Comparison of ENCODE assay signal across 27 cellular contexts in genomic region chr14:95601650-95602049, GRCh38.
"Had no signal": no experiment of that assay in that cellular context is flagged by ENCODE, and none has a peak within 500 bp of the region (broad histone marks: within the 10 kb centered on the region; RNA-seq: fewer than 3 reads in every experiment).

No MANE protein-coding gene starts in this region.

- H3K9me3 Mint-ChIP-seq: activated B cell treated with CpG ODN at 0.5 μM for 24 hours; activated CD4-positive, alpha-beta T cell treated with anti-CD3 and anti-CD28 coated beads, Interleukin-2, amount 10 ng/mL, durations not matched to agents 24 days and 14 days; activated naive CD4-positive, alpha-beta T cell treated with anti-CD3 and anti-CD28 coated beads, Interleukin-2, amount 50 U/mL, for 72 hours; activated naive CD8-positive, alpha-beta T cell treated with anti-CD3 and anti-CD28 coated beads, Interleukin-2, amount 50 U/mL, for 24 hours; activated T-cell treated with anti-CD3 and anti-CD28 coated beads, Interleukin-2, amount 50 U/mL, for 24 hours; activated T-helper 1 cell treated with anti-CD3 and anti-CD28 coated beads, Interleukin-12 subunit alpha, Interleukin-12 subunit beta, Interleukin-2, Interleukin-4 antibody, amounts not matched to agents 30 ng/mL and 10 ng/mL and 1 ng/mL, durations not matched to agents 14 hours and 24 hours and 36 hours had no signal

- DNase-seq: activated B cell treated with CpG ODN at 0.5 μM for 24 hours; activated CD4-positive, alpha-beta T cell treated with anti-CD3 and anti-CD28 coated beads for 1 hour; activated CD4-positive, alpha-beta T cell treated with anti-CD3 and anti-CD28 coated beads, Interleukin-2, amount 10 ng/mL, durations not matched to agents 24 days and 14 days; activated CD4-positive, alpha-beta T cell treated with anti-CD3 and anti-CD28 coated beads, Interleukin-2, amount 50 U/mL, for 48 hours; activated CD8-positive, alpha-beta memory T cell treated with anti-CD3 and anti-CD28 coated beads, Interleukin-2, amount 10 ng/mL, durations not matched to agents 7 days and 5 days; activated effector memory CD4-positive, alpha-beta T cell treated with anti-CD3 and anti-CD28 coated beads, Interleukin-2, amount 50 U/mL, for 16 hours; activated naive CD4-positive, alpha-beta T cell treated with Interleukin-2 at 50 U/mL for 16 hours; activated naive CD8-positive, alpha-beta T cell treated with anti-CD3 and anti-CD28 coated beads, Interleukin-2, amount 50 U/mL, for 24 hours; activated T-cell treated with anti-CD3 and anti-CD28 coated beads, Interleukin-2, amount 50 U/mL, for 24 hours; amniotic stem cell; body of pancreas; central memory CD4-positive, alpha-beta T cell; NCI-H1048; NCI-H1694; NCI-H2029 treated with DMSO at 0.1 percent for 48 hours; NCI-H226; NCI-H526; NCI-H82; SHP77; T-helper 17 cell; T-helper 9 cell had no signal

- H3K4me1 ChIP-seq: ascending aorta, body of pancreas, SJSA1 had no signal

- H3K27ac ChIP-seq: ascending aorta, body of pancreas, coronary artery, SJSA1 had no signal

- H3K9me3 ChIP-seq: ascending aorta, body of pancreas, SJSA1 had no signal

- H3K27me3 ChIP-seq: ascending aorta, body of pancreas had no signal

- H3K4me3 Mint-ChIP-seq: activated B cell treated with CpG ODN at 0.5 μM for 24 hours; activated CD4-positive, alpha-beta T cell treated with anti-CD3 and anti-CD28 coated beads, Interleukin-2, amount 10 ng/mL, durations not matched to agents 24 days and 14 days; activated CD8-positive, alpha-beta memory T cell treated with anti-CD3 and anti-CD28 coated beads, Interleukin-2, amount 10 ng/mL, durations not matched to agents 7 days and 5 days; activated naive CD8-positive, alpha-beta T cell treated with anti-CD3 and anti-CD28 coated beads, Interleukin-2, amount 50 U/mL, for 24 hours; activated T-cell treated with anti-CD3 and anti-CD28 coated beads, Interleukin-2, amount 50 U/mL, for 24 hours; activated T-helper 1 cell treated with anti-CD3 and anti-CD28 coated beads, Interleukin-12 subunit alpha, Interleukin-12 subunit beta, Interleukin-2, Interleukin-4 antibody, amounts not matched to agents 30 ng/mL and 10 ng/mL and 1 ng/mL, durations not matched to agents 14 hours and 24 hours and 36 hours; T-helper 17 cell had no signal

- H3K36me3 ChIP-seq: ascending aorta, SJSA1 had no signal

- H3K27ac Mint-ChIP-seq: activated B cell treated with CpG ODN at 0.5 μM for 24 hours; activated CD4-positive, alpha-beta T cell treated with anti-CD3 and anti-CD28 coated beads, Interleukin-2, amount 10 ng/mL, durations not matched to agents 24 days and 14 days; activated CD8-positive, alpha-beta memory T cell treated with anti-CD3 and anti-CD28 coated beads, Interleukin-2, amount 10 ng/mL, durations not matched to agents 7 days and 5 days; activated naive CD4-positive, alpha-beta T cell treated with anti-CD3 and anti-CD28 coated beads, Interleukin-2, amount 50 U/mL, for 72 hours; activated naive CD8-positive, alpha-beta T cell treated with anti-CD3 and anti-CD28 coated beads, Interleukin-2, amount 50 U/mL, for 24 hours; activated T-cell treated with anti-CD3 and anti-CD28 coated beads, Interleukin-2, amount 50 U/mL, for 24 hours; activated T-helper 1 cell treated with anti-CD3 and anti-CD28 coated beads, Interleukin-12 subunit alpha, Interleukin-12 subunit beta, Interleukin-2, Interleukin-4 antibody, amounts not matched to agents 30 ng/mL and 10 ng/mL and 1 ng/mL, durations not matched to agents 14 hours and 24 hours and 36 hours; T-helper 17 cell had no signal

- ATAC-seq: activated CD8-positive, alpha-beta memory T cell treated with anti-CD3 and anti-CD28 coated beads, Interleukin-2, amount 10 ng/mL, durations not matched to agents 7 days and 5 days; activated naive CD4-positive, alpha-beta T cell treated with anti-CD3 and anti-CD28 coated beads, Interleukin-2, amount 50 U/mL, for 72 hours; activated naive CD8-positive, alpha-beta T cell treated with anti-CD3 and anti-CD28 coated beads, Interleukin-2, amount 50 U/mL, for 24 hours; body of pancreas; SK-N-SH treated with all-trans-retinoic acid at 6 μM for 48 hours; T-helper 17 cell had no signal

- H3K36me3 Mint-ChIP-seq: activated CD8-positive, alpha-beta memory T cell treated with anti-CD3 and anti-CD28 coated beads, Interleukin-2, amount 10 ng/mL, durations not matched to agents 7 days and 5 days; activated naive CD4-positive, alpha-beta T cell treated with anti-CD3 and anti-CD28 coated beads, Interleukin-2, amount 50 U/mL, for 72 hours had no signal

- H3K4me3 ChIP-seq: ascending aorta, body of pancreas, coronary artery, SJSA1 had no signal

- H3K4me1 Mint-ChIP-seq: activated CD4-positive, alpha-beta T cell treated with anti-CD3 and anti-CD28 coated beads, Interleukin-2, amount 10 ng/mL, durations not matched to agents 24 days and 14 days; activated CD8-positive, alpha-beta memory T cell treated with anti-CD3 and anti-CD28 coated beads, Interleukin-2, amount 10 ng/mL, durations not matched to agents 7 days and 5 days; activated naive CD8-positive, alpha-beta T cell treated with anti-CD3 and anti-CD28 coated beads, Interleukin-2, amount 50 U/mL, for 24 hours; T-helper 17 cell had no signal
